In genomic region chr1:66924756-66925557, GRCh38 we compare ENCODE assay signal across 1 cellular context.
TF ChIP-seq lines count a peak whose summit lies in the region.

Gene DNAI4 (minus strand): TSS chr1:66924856. CDS start chr1:66924831, 25 bp downstream.
Gene MIER1 (plus strand): TSS chr1:66924990. CDS start chr1:66925029, 39 bp downstream.

TF ChIP-seq in K562, 482 proteins besides CTCF, POLR2A, EP300 and RAD21 (continued from another document and continues in another):
- peak; percentile 55 for TF ChIP-seq PRDM10 (IDR thresholded peaks at IDR 0.05; ENCODE audit: partially characterized antibody)
- TF ChIP-seq ZNF263 (CRISPR knock-in tag; IDR thresholded peaks at IDR 0.05; ENCODE audit: borderline replicate concordance), result peak; percentile 45; the same call in 1 of the 2 replicates
- no peak for TF ChIP-seq NR2F6 (CRISPR knock-in tag; IDR thresholded peaks at IDR 0.05)
- no peak for TF ChIP-seq CC2D1A (IDR thresholded peaks at IDR 0.05)
- TF ChIP-seq SPI1 (IDR thresholded peaks at IDR 0.05; ENCODE audit: borderline replicate concordance, low read depth, low read length), result no peak
- TF ChIP-seq CSDE1 (IDR thresholded peaks at IDR 0.05), result peak in 1 of 2 experiments; percentile 78; a peak in 2 of 4 replicates
- peak; percentile 55 for TF ChIP-seq NFYB (IDR thresholded peaks at IDR 0.05; ENCODE audit: extremely low read depth, insufficient read length)
- peak; percentile 13 for TF ChIP-seq POU5F1 (IDR thresholded peaks at IDR 0.05; ENCODE audit: borderline replicate concordance, low read depth, low read length, partially characterized antibody)
- TF ChIP-seq HMGN3 (IDR thresholded peaks at IDR 0.05; ENCODE audit: borderline replicate concordance, extremely low read depth, insufficient read length, low read depth, low read length), result peak; percentile 63
- TF ChIP-seq ZC3H4 (CRISPR knock-in tag; IDR thresholded peaks at IDR 0.05; ENCODE audit: borderline replicate concordance), result no peak
- peak; percentile 85; the same call in 1 of the 2 replicates for TF ChIP-seq BMI1 (IDR thresholded peaks at IDR 0.05; ENCODE audit: low read length)
- TF ChIP-seq POLR2B (IDR thresholded peaks at IDR 0.05; ENCODE audit: low read depth, partially characterized antibody), result peak; percentile 62
- peak; percentile 64 for TF ChIP-seq TAF9B (IDR thresholded peaks at IDR 0.05; ENCODE audit: partially characterized antibody)
- peak; percentile 95 for TF ChIP-seq SAP30 (IDR thresholded peaks at IDR 0.05; ENCODE audit: borderline replicate concordance, insufficient read depth, low read depth, low read length, poor library complexity, severe bottlenecking)
- TF ChIP-seq ETV5 (CRISPR knock-in tag; IDR thresholded peaks at IDR 0.05; ENCODE audit: low read depth), result peak; percentile 97
- TF ChIP-seq ETS1 (conservative IDR thresholded peaks at IDR 0.05; ENCODE audit: control insufficient read depth, low read depth, low read length), result 0 out of 2 replicates have a peak, but pooled peaks have one; percentile 19
- peak in 1 of 2 experiments; percentile 71; a peak in 1 of 4 replicates for TF ChIP-seq KDM4B (IDR thresholded peaks at IDR 0.05; ENCODE audit: borderline replicate concordance in 2 of 2, low read depth in 1 of 2)
- no peak for TF ChIP-seq NR0B1 (IDR thresholded peaks at IDR 0.05; ENCODE audit: partially characterized antibody)
- peak; percentile 36; the same call in 1 of the 2 replicates for TF ChIP-seq SMAD4 (CRISPR knock-in tag; conservative IDR thresholded peaks at IDR 0.05)
- TF ChIP-seq VEZF1 (CRISPR knock-in tag; IDR thresholded peaks at IDR 0.05), result peak; percentile 88
- 0 out of 2 replicates have a peak, but pooled peaks have one; percentile 11 for TF ChIP-seq TOE1 (IDR thresholded peaks at IDR 0.05; ENCODE audit: borderline replicate concordance)
- TF ChIP-seq TOE1 (CRISPR knock-in tag; IDR thresholded peaks at IDR 0.05; ENCODE audit: borderline replicate concordance, low read depth), result no peak
- peak; percentile 73 for TF ChIP-seq ATF7 (IDR thresholded peaks at IDR 0.05)
- peak; percentile 94 for TF ChIP-seq ZBTB7A (IDR thresholded peaks at IDR 0.05; ENCODE audit: borderline replicate concordance, control insufficient read depth, low read depth, low read length)
- no peak for TF ChIP-seq BRD9 (IDR thresholded peaks at IDR 0.05; ENCODE audit: low read depth, partially characterized antibody)
- TF ChIP-seq SNIP1 (IDR thresholded peaks at IDR 0.05; ENCODE audit: low read depth), result peak; percentile 84
- peak; percentile 8; the same call in 1 of the 2 replicates for TF ChIP-seq ZNF511 (CRISPR knock-in tag; IDR thresholded peaks at IDR 0.05)
- peak; percentile 88 for TF ChIP-seq EP400 (IDR thresholded peaks at IDR 0.05)
- TF ChIP-seq HES1 (IDR thresholded peaks at IDR 0.05; ENCODE audit: low read depth), result peak; percentile 82
- TF ChIP-seq ZNF133 (CRISPR knock-in tag; IDR thresholded peaks at IDR 0.05), result no peak
- TF ChIP-seq ZNF639 (CRISPR knock-in tag; conservative IDR thresholded peaks at IDR 0.05 in 1 of 2, IDR thresholded peaks at IDR 0.05 in 1 of 2), result peak in 1 of 2 experiments; percentile 78; a peak in 2 of 4 replicates
- TF ChIP-seq PHF8 (IDR thresholded peaks at IDR 0.05; ENCODE audit: borderline replicate concordance, low read length), result peak; percentile 90
- 0 out of 2 replicates have a peak, but pooled peaks have one; percentile 17 for TF ChIP-seq ZNF395 (CRISPR knock-in tag; IDR thresholded peaks at IDR 0.05)
- TF ChIP-seq PRPF4 (IDR thresholded peaks at IDR 0.05; ENCODE audit: insufficient read depth, low read depth, low read length, poor library complexity, severe bottlenecking), result peak; percentile 33
- TF ChIP-seq MTA2 (IDR thresholded peaks at IDR 0.05; ENCODE audit: low read depth), result no peak
- no peak for TF ChIP-seq ZNF444 (CRISPR knock-in tag; IDR thresholded peaks at IDR 0.05)
- TF ChIP-seq FOXJ2 (tag; IDR thresholded peaks at IDR 0.05), result peak; percentile 97
- peak; percentile 69 for TF ChIP-seq SOX6 (IDR thresholded peaks at IDR 0.05)
- TF ChIP-seq TBP (optimal IDR thresholded peaks at IDR 0.05; ENCODE audit: low read depth, low read length), result peak; percentile 49
- peak; percentile 66 for TF ChIP-seq LCOR (CRISPR knock-in tag; IDR thresholded peaks at IDR 0.05)
- TF ChIP-seq KLF1 (tag; IDR thresholded peaks at IDR 0.05), result peak; percentile 86
- peak; percentile 38 for TF ChIP-seq USF1 (CRISPR knock-in tag; IDR thresholded peaks at IDR 0.05)
- no peak for TF ChIP-seq BRF1 (IDR thresholded peaks at IDR 0.05; ENCODE audit: borderline replicate concordance, extremely low read depth, insufficient read length)
- no peak for TF ChIP-seq ZKSCAN8 (CRISPR knock-in tag; IDR thresholded peaks at IDR 0.05)
- TF ChIP-seq PTRF (tag; IDR thresholded peaks at IDR 0.05), result no peak
- TF ChIP-seq GTF2E2 (tag; IDR thresholded peaks at IDR 0.05), result peak; percentile 85
- no peak for TF ChIP-seq KAT8 (IDR thresholded peaks at IDR 0.05; ENCODE audit: low read depth)
- peak; percentile 89 for TF ChIP-seq GABPB1 (CRISPR knock-in tag; IDR thresholded peaks at IDR 0.05)
- peak; percentile 95 for TF ChIP-seq GABPA (tag; conservative IDR thresholded peaks at IDR 0.05; ENCODE audit: low read depth)
- peak; percentile 65; the same call in 1 of the 2 replicates for TF ChIP-seq MTA3 (IDR thresholded peaks at IDR 0.05; ENCODE audit: borderline replicate concordance)
- peak; percentile 82 for TF ChIP-seq L3MBTL2 (IDR thresholded peaks at IDR 0.05)
- TF ChIP-seq FOXP1 (CRISPR knock-in tag; IDR thresholded peaks at IDR 0.05), result 0 out of 2 replicates have a peak, but pooled peaks have one; percentile 33
- TF ChIP-seq HDAC1 (IDR thresholded peaks at IDR 0.05), result peak in 1 of 2 experiments; percentile 86; a peak in 2 of 4 replicates
- TF ChIP-seq ARID3A (IDR thresholded peaks at IDR 0.05; ENCODE audit: borderline replicate concordance, low read depth, low read length), result no peak
- peak; percentile 69 for TF ChIP-seq ZNF316 (IDR thresholded peaks at IDR 0.05)
- TF ChIP-seq ZBTB1 (CRISPR knock-in tag; IDR thresholded peaks at IDR 0.05; ENCODE audit: borderline replicate concordance, low read depth), result no peak
